Comparison of ENCODE assay signal across 8 cellular contexts in the genomic region with DNA sequence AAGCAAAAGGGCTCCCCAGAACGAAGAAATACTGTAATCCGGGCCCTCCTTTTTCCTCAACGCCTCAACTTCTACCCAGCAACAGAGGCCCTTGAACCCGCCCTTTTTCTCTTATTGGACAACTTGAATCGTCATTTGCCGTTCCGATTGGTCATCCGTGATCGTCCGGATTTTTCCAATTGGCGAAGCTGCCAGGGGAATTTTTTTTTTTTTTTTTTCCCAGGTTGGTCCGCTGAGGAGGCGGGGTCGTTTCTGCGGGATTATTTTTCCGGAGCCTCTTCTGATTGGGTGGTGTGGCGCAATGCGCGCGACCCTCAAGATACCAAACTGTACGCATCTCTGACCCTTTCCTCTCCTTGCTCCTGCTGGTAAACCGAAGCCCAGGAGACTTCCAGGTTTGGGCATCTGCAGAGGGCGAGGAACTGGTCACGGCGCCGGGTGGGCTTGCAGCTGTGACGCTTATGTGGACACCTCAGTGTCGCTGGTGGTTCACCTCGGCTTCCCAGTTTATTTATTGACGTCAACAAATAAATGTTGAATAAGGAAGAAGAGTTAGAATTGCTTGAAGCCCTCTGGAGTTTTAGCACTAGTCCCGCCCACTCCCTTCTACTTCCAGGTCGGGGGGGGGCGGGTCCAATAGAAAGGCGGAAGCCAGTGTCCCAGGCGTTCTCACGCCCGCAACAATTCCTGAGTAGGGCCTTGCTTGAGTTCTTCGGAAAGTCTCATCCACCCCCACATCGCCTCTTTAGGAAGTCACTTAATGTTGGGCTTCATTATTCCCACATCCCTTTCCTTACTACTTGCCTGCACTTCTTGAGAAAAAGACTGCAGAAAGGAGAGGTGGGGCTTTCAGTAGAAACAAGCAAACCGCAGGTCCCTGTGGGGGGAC. TPM values are rescaled to one million over a fixed set of nuclear protein-coding genes. Genes with fewer than 3 reads are reported as not detected.
DNase-seq lines count a peak whose midpoint lies in the region; ATAC-seq and TF ChIP-seq lines count a peak whose summit lies in the region.

A gene with protein sequence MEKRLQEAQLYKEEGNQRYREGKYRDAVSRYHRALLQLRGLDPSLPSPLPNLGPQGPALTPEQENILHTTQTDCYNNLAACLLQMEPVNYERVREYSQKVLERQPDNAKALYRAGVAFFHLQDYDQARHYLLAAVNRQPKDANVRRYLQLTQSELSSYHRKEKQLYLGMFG (plus strand): TSS at position 654 of the 889 bp plus-strand sequence. CDS start 363 bp downstream, outside the sequence.

- H3K4ac ChIP-seq in mesendoderm (ENCODE audit: low read depth, low read length), result peak within 1 kb of the TSS; percentile 99

- peak within 1 kb of the TSS; percentile 52 for H2BK120ac ChIP-seq in mesendoderm (ENCODE audit: low read depth, low read length)

- H3K23ac ChIP-seq in mesendoderm (ENCODE audit: low read length), result peak within 1 kb of the TSS; percentile 97

- H3K4me2 ChIP-seq in mesendoderm (ENCODE audit: low read length), result peak within 1 kb of the TSS; percentile 100

- H3K9me3 ChIP-seq in NT2/D1 (ENCODE audit: insufficient read depth, low read length), result no peaks in the 10 kb centered on the region
- no peaks in the 10 kb centered on the region for H3K9me3 ChIP-seq in endodermal cell (ENCODE audit: control insufficient read depth, low read length)

- ATAC-seq in GM21381 (IDR thresholded peaks at IDR 0.05; ENCODE audit: unreplicated experiment), result peak; percentile 41
- ATAC-seq in activated CD8-positive, alpha-beta memory T cell treated with anti-CD3 and anti-CD28 coated beads, Interleukin-2, amount 10 ng/mL, durations not matched to agents 7 days and 5 days, result peak; percentile 61

- DNase-seq in COLO829 (ENCODE audit: low spot score) (peak; percentile 97), HUDEP-2 (lab: John Stamatoyannopoulos, UW; ENCODE audit: unreplicated experiment in 76 of 76) (peak in 75 of 76 experiments; percentile 52 to 97 (median 86)), NT2/D1 (ENCODE audit: low read depth, low spot score) (peak; percentile 95), endodermal cell (peak; percentile 95), mesendoderm (peak; percentile 99)
- DNase-seq in activated CD8-positive, alpha-beta memory T cell treated with anti-CD3 and anti-CD28 coated beads, Interleukin-2, amount 10 ng/mL, durations not matched to agents 7 days and 5 days, result peak; percentile 94
- peak; percentile 69 for DNase-seq in stimulated activated CD8-positive, alpha-beta memory T cell treated with anti-CD3 and anti-CD28 coated beads, Interleukin-15, amount 100 ng/mL, for 1 hour (ENCODE audit: low read depth)

- H3K9ac ChIP-seq in NT2/D1 (ENCODE audit: insufficient read length, low read depth) (peak within 1 kb of the TSS; percentile 97), endodermal cell (ENCODE audit: extremely low read depth, low read length, poor library complexity, severe bottlenecking) (peak within 1 kb of the TSS; percentile 85), mesendoderm (ENCODE audit: low read length) (peak within 1 kb of the TSS; percentile 94)

- H3K18ac ChIP-seq in mesendoderm (ENCODE audit: low read length), result peak within 1 kb of the TSS; percentile 98

- H3K4me1 ChIP-seq in NT2/D1 (ENCODE audit: insufficient read depth, insufficient read length) (no peaks in the 10 kb centered on the region), endodermal cell (ENCODE audit: control insufficient read depth, insufficient read depth, low read length) (no peaks in the 10 kb centered on the region), mesendoderm (ENCODE audit: control insufficient read depth, low read depth, low read length) (peaks cover 3% of the 10 kb centered on the region)

- H3K4me1 Mint-ChIP-seq in activated CD8-positive, alpha-beta memory T cell treated with anti-CD3 and anti-CD28 coated beads, Interleukin-2, amount 10 ng/mL, durations not matched to agents 7 days and 5 days, result peaks cover 47% of the 10 kb centered on the region
- peaks cover 20% of the 10 kb centered on the region for H3K4me1 Mint-ChIP-seq in endodermal cell

- H2BK5ac ChIP-seq in mesendoderm (ENCODE audit: low read length), result peak within 1 kb of the TSS; percentile 97

- no peak for TF ChIP-seq CTCF in endodermal cell (conservative IDR thresholded peaks at IDR 0.05)

- peak within 1 kb of the TSS; percentile 94 for H3K4me3 Mint-ChIP-seq in activated CD8-positive, alpha-beta memory T cell treated with anti-CD3 and anti-CD28 coated beads, Interleukin-2, amount 10 ng/mL, durations not matched to agents 7 days and 5 days
- peak within 1 kb of the TSS; percentile 96 for H3K4me3 Mint-ChIP-seq in endodermal cell

- H3K27ac ChIP-seq in endodermal cell (ENCODE audit: low read depth, low read length), result peak within 1 kb of the TSS; percentile 97
- H3K27ac ChIP-seq in mesendoderm (ENCODE audit: low read depth, low read length), result peak within 1 kb of the TSS; percentile 94

- H4K5ac ChIP-seq in mesendoderm (ENCODE audit: low read length), result peak within 1 kb of the TSS; percentile 95

- peaks cover 51% of the 10 kb centered on the region for H3K79me2 ChIP-seq in mesendoderm (ENCODE audit: control insufficient read depth, insufficient read depth, low read length)

- peak within 1 kb of the TSS; percentile 98 for H3K27ac Mint-ChIP-seq in activated CD8-positive, alpha-beta memory T cell treated with anti-CD3 and anti-CD28 coated beads, Interleukin-2, amount 10 ng/mL, durations not matched to agents 7 days and 5 days
- H3K27ac Mint-ChIP-seq in endodermal cell, result peak within 1 kb of the TSS; percentile 99

- H3K56ac ChIP-seq in mesendoderm (ENCODE audit: low read length), result peak within 1 kb of the TSS; percentile 100

- 0% methylated on average over 28 to 40 of the region's 40 CpGs for WGBS in endodermal cell (ENCODE audit: insufficient coverage in 1 of 2, insufficient read length in 1 of 2), 2 experiments
- no CpG with 5 or more reads among the region's 40 CpGs for WGBS in mesendoderm (ENCODE audit: extremely low coverage, insufficient coverage, low lambda C conversion rate)

- no peak within 1 kb of the TSS for H2BK15ac ChIP-seq in mesendoderm (replicated peaks; ENCODE audit: low read depth)

- CTCF ChIA-PET in activated CD8-positive, alpha-beta memory T cell treated with anti-CD3 and anti-CD28 coated beads, Interleukin-2, amount 10 ng/mL, durations not matched to agents 7 days and 5 days (lab: Charles Lee), result interaction anchor here (0.7 to 2.3 kb wide), 24 partner anchors 9 to 303 kb away, joined by 3 to 11 read pairs (median 4); partner anchors contain the start of genes B3GAT3, C11orf98, CSKMT and MTA2

- peaks cover 49% of the 10 kb centered on the region for H3K36me3 ChIP-seq in NT2/D1 (ENCODE audit: insufficient read depth, insufficient read length, low read length)
- H3K36me3 ChIP-seq in endodermal cell (ENCODE audit: control insufficient read depth, insufficient read depth, low read length), result peaks cover 31% of the 10 kb centered on the region
- peaks cover 6% of the 10 kb centered on the region for H3K36me3 ChIP-seq in mesendoderm (ENCODE audit: control insufficient read depth, insufficient read depth, low read length)

- H3K9me3 Mint-ChIP-seq in activated CD8-positive, alpha-beta memory T cell treated with anti-CD3 and anti-CD28 coated beads, Interleukin-2, amount 10 ng/mL, durations not matched to agents 7 days and 5 days (ENCODE audit: low read depth), result no peaks in the 10 kb centered on the region
- no peaks in the 10 kb centered on the region for H3K9me3 Mint-ChIP-seq in endodermal cell

- peaks cover 50% of the 10 kb centered on the region for H3K36me3 Mint-ChIP-seq in activated CD8-positive, alpha-beta memory T cell treated with anti-CD3 and anti-CD28 coated beads, Interleukin-2, amount 10 ng/mL, durations not matched to agents 7 days and 5 days
- H3K36me3 Mint-ChIP-seq in endodermal cell (ENCODE audit: low read depth), result peaks cover 35% of the 10 kb centered on the region

- H3K27me3 ChIP-seq in NT2/D1 (ENCODE audit: insufficient read depth, insufficient read length) (no peaks in the 10 kb centered on the region), endodermal cell (ENCODE audit: control insufficient read depth, insufficient read depth, low read length, poor library complexity, severe bottlenecking) (no peaks in the 10 kb centered on the region), mesendoderm (ENCODE audit: insufficient read depth, low read length, poor library complexity) (no peaks in the 10 kb centered on the region)

- H4K8ac ChIP-seq in mesendoderm (ENCODE audit: low read depth, low read length), result peak within 1 kb of the TSS; percentile 17

- peak within 1 kb of the TSS; percentile 77 for H2AK5ac ChIP-seq in mesendoderm (ENCODE audit: low read length)

- peaks cover 5% of the 10 kb centered on the region for H3K79me1 ChIP-seq in mesendoderm (ENCODE audit: low read length)

- no peaks in the 10 kb centered on the region for H3K27me3 Mint-ChIP-seq in activated CD8-positive, alpha-beta memory T cell treated with anti-CD3 and anti-CD28 coated beads, Interleukin-2, amount 10 ng/mL, durations not matched to agents 7 days and 5 days
- no peaks in the 10 kb centered on the region for H3K27me3 Mint-ChIP-seq in endodermal cell (ENCODE audit: insufficient read depth)

- H3K4me3 ChIP-seq in NT2/D1 (ENCODE audit: insufficient read length, low read depth) (peak within 1 kb of the TSS; percentile 98), endodermal cell (ENCODE audit: low read length) (peak within 1 kb of the TSS; percentile 97), mesendoderm (ENCODE audit: low read length) (peak within 1 kb of the TSS; percentile 81)

RNA-seq across cellular contexts. Expression of the gene that starts here (rescaled TPM):
- 10 to 100 TPM; 47.5 to 49.2 TPM for total RNA-seq in activated CD8-positive, alpha-beta memory T cell treated with anti-CD3 and anti-CD28 coated beads, Interleukin-2, amount 10 ng/mL, durations not matched to agents 7 days and 5 days
- 10 to 100 TPM; 40.0 to 55.4 TPM for total RNA-seq in endodermal cell
- polyA plus RNA-seq in endodermal cell (2013, experiment 1 of 2), result 58.7 TPM
- 53.4 TPM for polyA plus RNA-seq in endodermal cell (2013, experiment 2 of 2)
- 41.8 TPM for polyA plus RNA-seq in mesendoderm (2013, experiment 1 of 2)
- polyA plus RNA-seq in mesendoderm (2013, experiment 2 of 2), result 41.4 TPM

Comparison
In these comparisons a context has a peak if more than half of its experiments do, and no peak if none do; other contexts are left out.
1. Peak in every context shown above with its lines: DNase-seq, ATAC-seq, H3K4me3 ChIP-seq and H3K27ac ChIP-seq.